Comparison of ENCODE assay signal across 1 cellular context in genomic region chr14:50714452-50715073, GRCh38.
TF ChIP-seq lines count a peak whose summit lies in the region.

No MANE protein-coding gene starts in this region.

TF ChIP-seq in Ishikawa, 13 proteins besides CTCF, POLR2A, EP300 and RAD21 (continued from another document):
- no peak for TF ChIP-seq REST (IDR thresholded peaks at IDR 0.05; ENCODE audit: low read depth)
TF ChIP-seq in Ishikawa: peak in this region for 0.
